In the genomic region with DNA sequence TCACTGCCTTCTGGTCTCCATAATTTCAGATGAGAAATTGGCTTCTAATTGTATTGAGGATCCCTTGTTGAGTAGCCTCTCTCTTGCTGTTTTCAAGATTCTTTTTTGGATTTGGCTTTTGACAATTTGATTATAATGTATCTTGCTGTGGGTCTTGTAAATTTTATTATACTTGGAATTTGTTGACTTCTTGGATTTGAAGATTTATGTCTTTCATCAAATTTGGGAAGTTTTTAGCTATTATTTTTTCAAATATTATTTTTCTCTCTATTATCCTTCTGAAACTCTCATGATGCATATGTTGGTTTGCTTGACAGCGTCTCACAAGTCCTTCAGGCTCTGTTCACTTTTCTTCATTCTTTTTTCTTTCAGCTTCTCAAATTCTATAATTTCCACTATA, we compare ENCODE assay signal across 9 cellular contexts.
"Had no signal": no experiment of that assay in that cellular context is flagged by ENCODE, and none has a peak within 500 bp of the region (broad histone marks: within the 10 kb centered on the region; RNA-seq: fewer than 3 reads in every experiment).

No MANE protein-coding gene starts in this region.

- ATAC-seq: activated CD4-positive, alpha-beta T cell treated with anti-CD3 and anti-CD28 coated beads for 36 hours; activated CD4-positive, CD25-positive, alpha-beta regulatory T cell treated with anti-CD3 and anti-CD28 coated beads, Interleukin-2, amount 50 U/mL, for 24 hours; activated CD8-positive, alpha-beta memory T cell treated with anti-CD3 and anti-CD28 coated beads, Interleukin-2, amount 10 ng/mL, durations not matched to agents 7 days and 5 days; activated CD8-positive, alpha-beta T cell treated with anti-CD3 and anti-CD28 coated beads for 36 hours; activated CD8-positive, alpha-beta T cell treated with anti-CD3 and anti-CD28 coated beads, Interleukin-2, amount 10 ng/mL, durations not matched to agents 7 days and 5 days; T-helper 17 cell; WTC11 had no signal

- H3K27ac ChIP-seq: VCaP, WERI-Rb-1 had no signal

- H3K36me3 ChIP-seq: WERI-Rb-1 had no signal
